8 cellular contexts compared by ENCODE assay signal in genomic region chr6:107618672-107619071, GRCh38.
DNase-seq lines count a peak whose midpoint lies in the region; ATAC-seq and TF ChIP-seq lines count a peak whose summit lies in the region.

No MANE protein-coding gene starts in this region.

- H3K4me1 Mint-ChIP-seq in T-helper 17 cell (peaks cover 5% of the 10 kb centered on the region), natural killer cell (peaks cover 20 to 26% of the 10 kb centered on the region in 2 donors), progenitor cell of endocrine pancreas (ENCODE audit: low read depth) (peaks cover 17% of the 10 kb centered on the region)

- DNase-seq in T-helper 17 cell (no peak), natural killer cell (no peak), progenitor cell of endocrine pancreas (ENCODE audit: low spot score, unreplicated experiment) (no peak), inferior parietal cortex (ENCODE audit: extremely low spot score) (no peak), NCI-H2107 treated with DMSO at 0.1 percent for 48 hours (lab: John Stamatoyannopoulos, UW; ENCODE audit: unreplicated experiment) (no peak), hypothalamus (lab: John Stamatoyannopoulos, UW) (no peak)

- TF ChIP-seq CTCF in natural killer cell (IDR thresholded peaks at IDR 0.05) (no peak), progenitor cell of endocrine pancreas (IDR thresholded peaks at IDR 0.05; ENCODE audit: unreplicated experiment) (no peak)

- H3K36me3 Mint-ChIP-seq in T-helper 17 cell (ENCODE audit: low read depth) (peaks cover 5% of the 10 kb centered on the region), natural killer cell (no peaks in the 10 kb centered on the region), progenitor cell of endocrine pancreas (ENCODE audit: insufficient read depth) (no peaks in the 10 kb centered on the region)

- H3K27me3 Mint-ChIP-seq in T-helper 17 cell (peaks cover 13% of the 10 kb centered on the region), natural killer cell (ENCODE audit: low read depth in 2 of 2) (peaks cover 4 to 10% of the 10 kb centered on the region in 2 donors), progenitor cell of endocrine pancreas (no peaks in the 10 kb centered on the region)

- H3K4me3 Mint-ChIP-seq in T-helper 17 cell (no peak overlapping the region), natural killer cell (peak overlapping the region; percentile 14), progenitor cell of endocrine pancreas (ENCODE audit: low read depth) (no peak overlapping the region)

- no peaks in the 10 kb centered on the region for H3K9me3 Mint-ChIP-seq in natural killer cell
- H3K9me3 Mint-ChIP-seq in progenitor cell of endocrine pancreas (ENCODE audit: low read depth), result no peaks in the 10 kb centered on the region

- ATAC-seq in GM18511 (IDR thresholded peaks at IDR 0.05; ENCODE audit: unreplicated experiment) (peak; percentile 99), HG02623 (IDR thresholded peaks at IDR 0.05; ENCODE audit: unreplicated experiment) (peak; percentile 99), T-helper 17 cell (peak; percentile 80), natural killer cell (peak; percentile 81 to 93 (median 83))

- H3K27ac Mint-ChIP-seq in T-helper 17 cell (peak overlapping the region; percentile 30), natural killer cell (peak overlapping the region; percentile 65 to 82), progenitor cell of endocrine pancreas (no peak overlapping the region)

- no peaks in the 10 kb centered on the region for H3K9me3 ChIP-seq in T-helper 17 cell (ENCODE audit: control insufficient read depth, low read length, poor library complexity, severe bottlenecking)

- intact Hi-C loops in natural killer cell (cut with micrococcal nuclease), result no loop called here
